In genomic region chr2:60317831-60318230, GRCh38 we compare ENCODE assay signal across 9 cellular contexts.
DNase-seq lines count a peak whose midpoint lies in the region; ATAC-seq, FAIRE-seq and TF ChIP-seq lines count a peak whose summit lies in the region.
"Had no signal": no experiment of that assay in that cellular context is flagged by ENCODE, and none has a peak within 500 bp of the region (broad histone marks: within the 10 kb centered on the region; RNA-seq: fewer than 3 reads in every experiment).

No MANE protein-coding gene starts in this region.

- H3K27me3 ChIP-seq in bronchial epithelial cell (ENCODE audit: control insufficient read depth, insufficient read depth, low read length) = no peaks in the 10 kb centered on the region
- H3K27me3 ChIP-seq in HepG2 (ENCODE audit: control insufficient read depth in 1 of 2, insufficient read depth in 2 of 2, low read length in 2 of 2) = 0 out of 5 replicates have a peak, but pooled peaks cover 0 to 11% of the 10 kb centered on the region in 2 experiments

- H3K4me3 Mint-ChIP-seq in activated naive CD4-positive, alpha-beta T cell treated with anti-CD3 and anti-CD28 coated beads for 36 hours = no peak overlapping the region
- H3K4me3 Mint-ChIP-seq: neural crest cell had no signal

- TF ChIP-seq EP300 in HepG2 (IDR thresholded peaks at IDR 0.05; ENCODE audit: low read depth in 2 of 2, low read length in 2 of 2) = no peak
- TF ChIP-seq EP300 in HepG2 (CRISPR knock-in tag; IDR thresholded peaks at IDR 0.05; ENCODE audit: borderline replicate concordance) = no peak

- FAIRE-seq in bronchial epithelial cell (lab: Jason Lieb, UNC) = no peak
- no peak for FAIRE-seq in HepG2 (lab: Jason Lieb, UNC)

- peaks cover 2% of the 10 kb centered on the region for H3K4me1 Mint-ChIP-seq in activated naive CD4-positive, alpha-beta T cell treated with anti-CD3 and anti-CD28 coated beads for 36 hours (ENCODE audit: low read depth)

- no peaks in the 10 kb centered on the region for H3K79me2 ChIP-seq in HepG2 (ENCODE audit: insufficient read depth, low read length)

- no peaks in the 10 kb centered on the region for H3K9me3 ChIP-seq in HepG2 (ENCODE audit: low read length)

- H3K36me3 ChIP-seq in bronchial epithelial cell (ENCODE audit: control insufficient read depth, insufficient read depth, low read length) (no peaks in the 10 kb centered on the region), HepG2 (replicated peaks in 1 of 2; ENCODE audit: control insufficient read depth in 1 of 2, insufficient read depth in 2 of 2, low read length in 2 of 2) (no peaks in the 10 kb centered on the region)

- TF ChIP-seq RAD21 in HepG2 (CRISPR knock-in tag; IDR thresholded peaks at IDR 0.05) = no peak

- POLR2A ChIA-PET in HepG2 (lab: Yijun Ruan, JAX) = no interaction called here

- no peak overlapping the region for H3K27ac Mint-ChIP-seq in activated naive CD4-positive, alpha-beta T cell treated with anti-CD3 and anti-CD28 coated beads for 36 hours

- intact Hi-C loops in activated naive CD4-positive, alpha-beta T cell treated with anti-CD3 and anti-CD28 coated beads for 36 hours (cut with micrococcal nuclease) = no loop called here
- intact Hi-C loops in HepG2 (cut with micrococcal nuclease; ENCODE audit: unreplicated experiment) = no loop called here

- 45% methylated on average over 9 of the region's 9 CpGs for WGBS in HepG2 (ENCODE audit: low lambda C conversion rate)

- TF ChIP-seq CTCF in bronchial epithelial cell (IDR thresholded peaks at IDR 0.05; ENCODE audit: insufficient read depth, low read length, severe bottlenecking) = no peak
- no peak for TF ChIP-seq CTCF in HepG2 (CRISPR knock-in tag; IDR thresholded peaks at IDR 0.05)

- no peaks in the 10 kb centered on the region for H3K36me3 Mint-ChIP-seq in activated naive CD4-positive, alpha-beta T cell treated with anti-CD3 and anti-CD28 coated beads for 36 hours (ENCODE audit: low read depth)

- BruUV-seq in HepG2 (replicated peaks; lab: Mats Ljungman, UMichigan) = no TSS peak

- in situ Hi-C loops in HepG2 (cut with HindIII; ENCODE audit: extremely low pct_ligation_motif_present, low pct_unique_long_range_greater_than_20kb) = no loop called here

- H3K9me3 Mint-ChIP-seq in activated naive CD4-positive, alpha-beta T cell treated with anti-CD3 and anti-CD28 coated beads for 36 hours = no peaks in the 10 kb centered on the region
- H3K9me3 Mint-ChIP-seq: neural crest cell had no signal

- peaks cover 16% of the 10 kb centered on the region for H3K4me1 ChIP-seq in HepG2 (ENCODE audit: insufficient read depth, low read length)

- peak; percentile 75 for ATAC-seq in GM18505 (IDR thresholded peaks at IDR 0.05; ENCODE audit: unreplicated experiment)
- ATAC-seq in GM21423 (IDR thresholded peaks at IDR 0.05; ENCODE audit: unreplicated experiment) = peak; percentile 79
- peak; percentile 87 for ATAC-seq in HG03159 (IDR thresholded peaks at IDR 0.05; ENCODE audit: unreplicated experiment)
- no peak for ATAC-seq in HepG2

- no peak overlapping the region for H2AFZ ChIP-seq in HepG2 (ENCODE audit: low read length)

- no peaks in the 10 kb centered on the region for H3K27me3 Mint-ChIP-seq in activated naive CD4-positive, alpha-beta T cell treated with anti-CD3 and anti-CD28 coated beads for 36 hours (ENCODE audit: low read depth)

- no peak overlapping the region for H3K4me2 ChIP-seq in HepG2 (ENCODE audit: low read depth, low read length)

- no peaks in the 10 kb centered on the region for H4K20me1 ChIP-seq in HepG2 (ENCODE audit: insufficient read depth, low read length)

- CTCF ChIA-PET in activated naive CD4-positive, alpha-beta T cell treated with anti-CD3 and anti-CD28 coated beads for 36 hours (lab: Charles Lee) = no interaction called here
- CTCF ChIA-PET in HepG2 (lab: Yijun Ruan, JAX; ENCODE audit: low intra/inter-chr PET ratio, low total read pairs) = no interaction called here

- H3K9ac ChIP-seq in HepG2 (ENCODE audit: insufficient read depth, low read depth, low read length) = no peak overlapping the region

- TF ChIP-seq POLR2A in GM18505 (IDR thresholded peaks at IDR 0.05; ENCODE audit: borderline replicate concordance, extremely low read depth, insufficient read depth, insufficient read length) (peak; percentile 28), HepG2 (IDR thresholded peaks at IDR 0.05; ENCODE audit: insufficient read depth in 1 of 2, low read depth in 2 of 2, low read length in 2 of 2) (no peak)

- H3K4me3 ChIP-seq in bronchial epithelial cell (ENCODE audit: low read depth, low read length) (no peak overlapping the region), HepG2 (replicated peaks in 1 of 3; ENCODE audit: insufficient read depth in 1 of 3, low read depth in 2 of 3, low read length in 3 of 3) (no peak overlapping the region)

- no peak overlapping the region for H3K27ac ChIP-seq in HepG2 (ENCODE audit: extremely low read length, insufficient read depth, low read length)

- DNase-seq in bronchial epithelial cell (ENCODE audit: low read depth) (peak; percentile 35), HepG2 (ENCODE audit: low spot score) (no peak), GOT3 (lab: John Stamatoyannopoulos, UW) (no peak)
- DNase-seq in activated naive CD4-positive, alpha-beta T cell treated with anti-CD3 and anti-CD28 coated beads for 36 hours = no peak
- no peak for DNase-seq in NK-92 treated with Interleukin-12 subunit alpha and Interleukin-12 subunit beta, amount 100 ng/mL, for 24 hours (lab: John Stamatoyannopoulos, UW)

TF ChIP-seq in HepG2, 621 proteins besides CTCF, POLR2A, EP300 and RAD21 (continues in another document):
- TF ChIP-seq ZNF784 (CRISPR knock-in tag; IDR thresholded peaks at IDR 0.05; ENCODE audit: borderline replicate concordance) (no peak), ZNF343 (CRISPR knock-in tag; IDR thresholded peaks at IDR 0.05) (no peak), ARNT (IDR thresholded peaks at IDR 0.05) (no peak), FOXK2 (IDR thresholded peaks at IDR 0.05) (no peak), ISL2 (CRISPR knock-in tag; IDR thresholded peaks at IDR 0.05) (no peak), CENPX (CRISPR knock-in tag; IDR thresholded peaks at IDR 0.05) (no peak), ZNF142 (CRISPR knock-in tag; IDR thresholded peaks at IDR 0.05) (no peak), ZNF329 (CRISPR knock-in tag; IDR thresholded peaks at IDR 0.05; ENCODE audit: low read depth) (no peak), GMEB2 (CRISPR knock-in tag; IDR thresholded peaks at IDR 0.05; ENCODE audit: low read depth) (no peak), HCFC1 (IDR thresholded peaks at IDR 0.05; ENCODE audit: low read depth, low read length) (no peak), ZNF724P (CRISPR knock-in tag; IDR thresholded peaks at IDR 0.05; ENCODE audit: borderline replicate concordance) (no peak)
